In genomic region chr11:32005786-32006406, GRCh38 we compare ENCODE assay signal across 1 cellular context.
A peak's percentile ranks its signal among the peaks of the same experiment; 100 is the strongest.
TF ChIP-seq lines count a peak whose summit lies in the region.

No MANE protein-coding gene starts in this region.

TF ChIP-seq in K562, 482 proteins besides CTCF, POLR2A, EP300 and RAD21:
- TF ChIP-seq ZNF407 (IDR thresholded peaks at IDR 0.05; ENCODE audit: low read depth) (0 out of 2 replicates have a peak, but pooled peaks have one; percentile 37), POLR2AphosphoS2 (IDR thresholded peaks at IDR 0.05; ENCODE audit: low read length) (no peak), KLF13 (tag; IDR thresholded peaks at IDR 0.05; ENCODE audit: borderline replicate concordance, low read depth) (no peak)
